20 cellular contexts compared by ENCODE assay signal in the genomic region with DNA sequence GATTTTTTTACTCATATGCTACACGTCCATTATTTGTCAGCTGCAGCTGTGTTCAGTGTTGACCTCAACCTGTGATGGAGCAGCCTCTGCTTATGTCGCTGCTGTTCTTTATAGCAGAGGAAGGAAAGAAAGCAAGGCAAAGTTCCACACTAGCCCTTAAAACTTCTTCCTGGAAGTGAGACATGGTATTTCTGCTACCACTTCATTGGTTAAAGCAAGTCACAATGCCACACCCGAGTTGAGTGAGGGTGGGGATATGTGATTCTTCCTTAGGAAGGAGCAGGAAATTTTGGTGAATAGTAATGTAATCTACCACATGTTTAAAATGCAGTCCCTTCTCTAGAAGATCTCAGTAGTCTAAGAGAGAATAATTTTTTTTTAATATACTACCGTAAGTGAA.
"Had no signal": no experiment of that assay in that cellular context is flagged by ENCODE, and none has a peak within 500 bp of the region (broad histone marks: within the 10 kb centered on the region; RNA-seq: fewer than 3 reads in every experiment).

No MANE protein-coding gene starts in this region.

- H3K27me3 ChIP-seq: neural progenitor cell, upper lobe of right lung had no signal

- H3K36me3 Mint-ChIP-seq: activated naive CD8-positive, alpha-beta T cell treated with anti-CD3 and anti-CD28 coated beads, Interleukin-2, amount 10 ng/mL, durations not matched to agents 7 days and 5 days; naive B cell; neural progenitor cell; WTC11 had no signal

- DNase-seq: activated CD4-positive, alpha-beta T cell treated with anti-CD3 and anti-CD28 coated beads for 36 hours; activated CD8-positive, alpha-beta T cell treated with anti-CD3 and anti-CD28 coated beads for 36 hours; activated naive CD4-positive, alpha-beta T cell treated with Interleukin-2 at 50 U/mL for 16 hours; activated naive CD8-positive, alpha-beta T cell treated with anti-CD3 and anti-CD28 coated beads, Interleukin-2, amount 10 ng/mL, durations not matched to agents 7 days and 5 days; activated T-cell treated with anti-CD3 and anti-CD28 coated beads, Interleukin-2, amount 50 U/mL, for 1 hour; effector CD4-positive, alpha-beta T cell; hippocampal formation; mammary epithelial cell; midbrain; naive B cell; SK-N-SH; stimulated activated naive CD8-positive, alpha-beta T cell treated with anti-CD3 and anti-CD28 coated beads, Interleukin-15, Interleukin-2, amounts not matched to agents 100 U/mL and 50 U/mL, for 24 hours; substantia nigra; T-cell; upper lobe of right lung had no signal

- H3K27me3 Mint-ChIP-seq: activated CD4-positive, alpha-beta T cell treated with anti-CD3 and anti-CD28 coated beads for 36 hours; naive B cell; progenitor cell of endocrine pancreas; T-cell had no signal

- H3K9me3 Mint-ChIP-seq: activated CD8-positive, alpha-beta T cell treated with anti-CD3 and anti-CD28 coated beads for 36 hours; activated naive CD8-positive, alpha-beta T cell treated with anti-CD3 and anti-CD28 coated beads, Interleukin-2, amount 10 ng/mL, durations not matched to agents 7 days and 5 days; activated T-helper 2 cell treated with anti-CD3 and anti-CD28 coated beads, Interferon-gamma antibody, Interleukin-2, Interleukin-4, amounts not matched to agents 10 μg/mL and 5 μg/mL and 100 μg/mL, durations not matched to agents 14 hours and 24 hours and 36 hours; naive B cell; neural progenitor cell; T-cell; WTC11 had no signal

- H3K4me1 ChIP-seq: neural progenitor cell had no signal

- H3K4me3 Mint-ChIP-seq: activated CD4-positive, alpha-beta T cell treated with anti-CD3 and anti-CD28 coated beads for 36 hours; activated CD8-positive, alpha-beta T cell treated with anti-CD3 and anti-CD28 coated beads for 36 hours; activated naive CD8-positive, alpha-beta T cell treated with anti-CD3 and anti-CD28 coated beads, Interleukin-2, amount 10 ng/mL, durations not matched to agents 7 days and 5 days; naive B cell; neural progenitor cell; T-cell; WTC11 had no signal

- H3K9me3 ChIP-seq: SK-N-SH, upper lobe of right lung had no signal

- ATAC-seq: activated CD4-positive, alpha-beta T cell treated with anti-CD3 and anti-CD28 coated beads for 36 hours; activated CD8-positive, alpha-beta T cell treated with anti-CD3 and anti-CD28 coated beads for 36 hours; left lobe of liver; stimulated activated naive CD8-positive, alpha-beta T cell treated with anti-CD3 and anti-CD28 coated beads, Interleukin-15, Interleukin-2, amounts not matched to agents 100 U/mL and 50 U/mL, for 24 hours; T-cell; upper lobe of right lung had no signal

- H3K36me3 ChIP-seq: neural progenitor cell, upper lobe of right lung had no signal

- H3K4me3 ChIP-seq: neural progenitor cell, upper lobe of right lung had no signal

- H3K27ac Mint-ChIP-seq: activated CD4-positive, alpha-beta T cell treated with anti-CD3 and anti-CD28 coated beads for 36 hours; activated CD8-positive, alpha-beta T cell treated with anti-CD3 and anti-CD28 coated beads for 36 hours; activated naive CD8-positive, alpha-beta T cell treated with anti-CD3 and anti-CD28 coated beads, Interleukin-2, amount 10 ng/mL, durations not matched to agents 7 days and 5 days; activated T-helper 2 cell treated with anti-CD3 and anti-CD28 coated beads, Interferon-gamma antibody, Interleukin-2, Interleukin-4, amounts not matched to agents 10 μg/mL and 5 μg/mL and 100 μg/mL, durations not matched to agents 14 hours and 24 hours and 36 hours; naive B cell; neural progenitor cell; T-cell; WTC11 had no signal

- H3K27ac ChIP-seq: neural progenitor cell, upper lobe of right lung had no signal
